In genomic region chr4:111108138-111108537, GRCh38 we compare ENCODE assay signal across 16 cellular contexts.
DNase-seq lines count a peak whose midpoint lies in the region; ATAC-seq, FAIRE-seq and TF ChIP-seq lines count a peak whose summit lies in the region.
"Had no signal": no experiment of that assay in that cellular context is flagged by ENCODE, and none has a peak within 500 bp of the region (broad histone marks: within the 10 kb centered on the region; RNA-seq: fewer than 3 reads in every experiment).

No MANE protein-coding gene starts in this region.

- no peak for TF ChIP-seq CTCF in bronchial epithelial cell (IDR thresholded peaks at IDR 0.05; ENCODE audit: insufficient read depth, low read length, severe bottlenecking)
- no peak for TF ChIP-seq CTCF in CD8-positive, alpha-beta T cell (IDR thresholded peaks at IDR 0.05)

- no peak overlapping the region for H3K4me3 Mint-ChIP-seq in CD8-positive, alpha-beta T cell
- H3K4me3 Mint-ChIP-seq: CD14-positive monocyte; CD4-positive, alpha-beta memory T cell had no signal

- peak; percentile 8 for DNase-seq in SKM-1 treated with dmso at 0.1 percent for 144 hours (lab: John Stamatoyannopoulos, UW; ENCODE audit: unreplicated experiment)
- no peak for DNase-seq in SKM-1 (lab: John Stamatoyannopoulos, UW; ENCODE audit: unreplicated experiment)
- no peak for DNase-seq in SK-N-MC (ENCODE audit: low read depth, low spot score)
- no peak for DNase-seq in bronchial epithelial cell (ENCODE audit: low read depth)
- DNase-seq in H54 (ENCODE audit: insufficient read length, low spot score), result no peak
- no peak for DNase-seq in CD8-positive, alpha-beta T cell
- DNase-seq: Calu3; CD4-positive, alpha-beta memory T cell; DMS79 treated with DMSO at 0.1 percent for 48 hours; GF-D8; HCEC 1CT had no signal

- no peaks in the 10 kb centered on the region for H3K9me3 ChIP-seq in SK-N-MC (ENCODE audit: low read depth, low read length)
- H3K9me3 ChIP-seq in CD8-positive, alpha-beta T cell (ENCODE audit: low read length), result no peaks in the 10 kb centered on the region
- H3K9me3 ChIP-seq: A549, BLaER1 had no signal

- H3K27ac Mint-ChIP-seq in CD8-positive, alpha-beta T cell, result no peak overlapping the region
- H3K27ac Mint-ChIP-seq: CD14-positive monocyte; CD4-positive, alpha-beta memory T cell had no signal

- no peaks in the 10 kb centered on the region for H3K27me3 ChIP-seq in bronchial epithelial cell (ENCODE audit: control insufficient read depth, insufficient read depth, low read length)
- no peaks in the 10 kb centered on the region for H3K27me3 ChIP-seq in CD8-positive, alpha-beta T cell (ENCODE audit: insufficient read depth, low read length)
- H3K27me3 ChIP-seq: BLaER1 had no signal

- no peak for ATAC-seq in CD8-positive, alpha-beta T cell
- no peak for ATAC-seq in GM21515 (IDR thresholded peaks at IDR 0.05; ENCODE audit: unreplicated experiment)
- ATAC-seq: A549 had no signal

- peak overlapping the region; percentile 34; the same call in 1 of the 2 replicates for H3K4me3 ChIP-seq in SK-N-MC
- H3K4me3 ChIP-seq in bronchial epithelial cell (ENCODE audit: low read depth, low read length), result no peak overlapping the region
- no peak overlapping the region for H3K4me3 ChIP-seq in CD8-positive, alpha-beta T cell (ENCODE audit: low read depth, low read length)
- H3K4me3 ChIP-seq: A549, BLaER1 had no signal

- intact Hi-C loops in CD8-positive, alpha-beta T cell (cut with DNase I, micrococcal nuclease), result no loop called here

- H3K9ac ChIP-seq in SK-N-MC (ENCODE audit: insufficient read length), result no peak overlapping the region
- H3K9ac ChIP-seq: BLaER1 had no signal

- H3K4me1 Mint-ChIP-seq in CD8-positive, alpha-beta T cell (ENCODE audit: low read depth), result no peaks in the 10 kb centered on the region
- H3K4me1 Mint-ChIP-seq: CD14-positive monocyte; CD4-positive, alpha-beta memory T cell had no signal

- peak; percentile 43 for FAIRE-seq in bronchial epithelial cell (lab: Jason Lieb, UNC)
- FAIRE-seq in H54 (lab: Jason Lieb, UNC), result no peak
- FAIRE-seq: A549 had no signal

- TF ChIP-seq POLR2A in H54 (IDR thresholded peaks at IDR 0.05; ENCODE audit: low read depth, low read length), result no peak

- H3K36me3 ChIP-seq in SK-N-MC (ENCODE audit: insufficient read depth, low read length), result no peaks in the 10 kb centered on the region
- H3K36me3 ChIP-seq in bronchial epithelial cell (ENCODE audit: control insufficient read depth, insufficient read depth, low read length), result no peaks in the 10 kb centered on the region
- H3K36me3 ChIP-seq in CD8-positive, alpha-beta T cell (ENCODE audit: insufficient read depth, low read length), result no peaks in the 10 kb centered on the region
- H3K36me3 ChIP-seq: BLaER1 had no signal

- H3K4me1 ChIP-seq in CD8-positive, alpha-beta T cell (ENCODE audit: insufficient read depth, low read length), result no peaks in the 10 kb centered on the region
- H3K4me1 ChIP-seq: A549, BLaER1 had no signal

- H3K9me3 Mint-ChIP-seq in CD8-positive, alpha-beta T cell, result no peaks in the 10 kb centered on the region

- CTCF ChIA-PET in CD8-positive, alpha-beta T cell (lab: Charles Lee), result no interaction called here

- H3K27me3 Mint-ChIP-seq in CD8-positive, alpha-beta T cell (ENCODE audit: low read depth), result no peaks in the 10 kb centered on the region
- H3K27me3 Mint-ChIP-seq: CD4-positive, alpha-beta memory T cell had no signal

- no peaks in the 10 kb centered on the region for H3K36me3 Mint-ChIP-seq in CD8-positive, alpha-beta T cell
- H3K36me3 Mint-ChIP-seq: CD14-positive monocyte; CD4-positive, alpha-beta memory T cell had no signal

- H3K27ac ChIP-seq in SK-N-MC, result peak overlapping the region; percentile 79
- no peak overlapping the region for H3K27ac ChIP-seq in CD8-positive, alpha-beta T cell (ENCODE audit: low read depth, low read length)
- H3K27ac ChIP-seq: 22Rv1, A549, BLaER1 had no signal

- POLR2A ChIA-PET in CD8-positive, alpha-beta T cell (lab: Charles Lee), result no interaction called here
